Comparison of ENCODE assay signal across 1 cellular context in the genomic region with DNA sequence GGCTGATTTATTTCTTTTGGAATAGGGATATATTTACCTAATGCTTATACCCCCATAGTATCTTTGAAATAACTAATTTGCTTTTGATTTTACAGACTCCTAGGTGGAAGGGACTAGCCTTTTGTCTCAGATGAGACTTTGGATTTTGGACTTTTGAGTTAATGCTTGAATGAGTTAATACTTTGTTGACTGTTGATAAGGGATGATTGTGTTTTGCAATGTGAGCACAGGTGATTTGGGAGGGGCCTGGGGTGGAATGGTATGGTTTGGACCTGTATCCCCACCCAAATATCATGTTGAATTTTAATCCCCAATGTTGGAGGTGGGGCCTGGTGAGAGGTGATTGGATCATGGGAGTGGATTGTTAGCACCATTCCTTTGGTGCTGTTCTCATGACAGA.
TF ChIP-seq lines count a peak whose summit lies in the region.

No MANE protein-coding gene starts in this region.

TF ChIP-seq in liver, 16 proteins besides CTCF, POLR2A, EP300 and RAD21 (continued from another document):
- TF ChIP-seq MAX (IDR thresholded peaks at IDR 0.05): no peak
TF ChIP-seq in liver: peak in this region for 9.
